In genomic region chr1:30764939-30765582, GRCh38 we compare ENCODE assay signal across 19 cellular contexts. TPM values are rescaled to one million over a fixed set of nuclear protein-coding genes. Genes with fewer than 3 reads are reported as not detected.
A peak's percentile ranks its signal among the peaks of the same experiment; 100 is the strongest.
DNase-seq lines count a peak whose midpoint lies in the region; ATAC-seq, FAIRE-seq and TF ChIP-seq lines count a peak whose summit lies in the region.
"Had no signal": no experiment of that assay in that cellular context is flagged by ENCODE, and none has a peak within 500 bp of the region (broad histone marks: within the 10 kb centered on the region; RNA-seq: fewer than 3 reads in every experiment).

No MANE protein-coding gene starts in this region.

- H2BK15ac ChIP-seq in neuronal stem cell (ENCODE audit: low read length) = no peak overlapping the region

- H3K9me3 Mint-ChIP-seq in MCF 10A (ENCODE audit: unreplicated experiment) = no peaks in the 10 kb centered on the region
- H3K9me3 Mint-ChIP-seq: CD4-positive, alpha-beta memory T cell; HFFc6; nephron progenitor cell had no signal

- CTCF ChIA-PET in MCF 10A (lab: Yijun Ruan, JAX) = interaction anchor here (1.7 kb wide), 1 partner anchor 11 kb away, joined by 3 read pairs; no protein-coding TSS in a partner anchor

- H3K4ac ChIP-seq in neuronal stem cell (ENCODE audit: low read length) = no peak overlapping the region

- H3K36me3 ChIP-seq in neuronal stem cell (replicated peaks in 1 of 2; ENCODE audit: control insufficient read depth in 2 of 2, insufficient read depth in 2 of 2, low read length in 2 of 2) = no peaks in the 10 kb centered on the region
- H3K36me3 ChIP-seq: left ventricle myocardium inferior, sigmoid colon, SJCRH30, thyroid gland had no signal

- H2AFZ ChIP-seq in neuronal stem cell (ENCODE audit: low read length) = no peak overlapping the region

- no peak overlapping the region for H3K14ac ChIP-seq in neuronal stem cell (ENCODE audit: low read length)

- ATAC-seq in GM18505 (IDR thresholded peaks at IDR 0.05; ENCODE audit: unreplicated experiment) (peak; percentile 45), GM21423 (IDR thresholded peaks at IDR 0.05; ENCODE audit: unreplicated experiment) (peak; percentile 38), HG03432 (IDR thresholded peaks at IDR 0.05; ENCODE audit: unreplicated experiment) (peak; percentile 47), HG03159 (IDR thresholded peaks at IDR 0.05; ENCODE audit: unreplicated experiment) (no peak)

- H3K4me3 Mint-ChIP-seq in MCF 10A (ENCODE audit: unreplicated experiment) = no peak overlapping the region
- H3K4me3 Mint-ChIP-seq: HFFc6, nephron progenitor cell had no signal

- peaks cover 11% of the 10 kb centered on the region for H3K4me1 Mint-ChIP-seq in MCF 10A (ENCODE audit: insufficient read depth, unreplicated experiment)

- FAIRE-seq in frontal cortex (lab: Jason Lieb, UNC) = no peak

- H3K23ac ChIP-seq in neuronal stem cell (ENCODE audit: low read depth, low read length, poor library complexity) = no peak overlapping the region

- no peak for TF ChIP-seq POLR2A in GM18505 (IDR thresholded peaks at IDR 0.05; ENCODE audit: borderline replicate concordance, extremely low read depth, insufficient read depth, insufficient read length)

- H3K27me3 ChIP-seq in neuronal stem cell (ENCODE audit: control insufficient read depth in 3 of 3, insufficient read depth in 3 of 3, low read depth in 1 of 3, low read length in 3 of 3) = peaks cover 0 to under 1% (median 0%) of the 10 kb centered on the region in 3 experiments
- H3K27me3 ChIP-seq: sigmoid colon, SJCRH30, thyroid gland had no signal

- H3K4me2 ChIP-seq in neuronal stem cell (ENCODE audit: insufficient read depth, low read length, poor library complexity, severe bottlenecking) = no peak overlapping the region

- H3K27ac ChIP-seq in neuronal stem cell (replicated peaks; ENCODE audit: low read length) = no peak overlapping the region
- H3K27ac ChIP-seq: left ventricle myocardium inferior, thyroid gland had no signal

- peaks cover 9 to 18% of the 10 kb centered on the region in 2 donors for H3K4me1 ChIP-seq in neuronal stem cell (ENCODE audit: control insufficient read depth in 2 of 2, insufficient read depth in 1 of 2, low read depth in 1 of 2, low read length in 2 of 2)
- H3K4me1 ChIP-seq: thyroid gland had no signal

- no peak overlapping the region for H2BK120ac ChIP-seq in neuronal stem cell (ENCODE audit: low read depth, low read length)

- H4K91ac ChIP-seq in neuronal stem cell (ENCODE audit: low read depth, low read length, poor library complexity) = no peak overlapping the region

- POLR2A ChIA-PET in MCF 10A (lab: Yijun Ruan, JAX) = interaction anchor here (0.7 kb wide), 1 partner anchor 199 kb away, joined by 3 read pairs; no protein-coding TSS in a partner anchor

- no peak overlapping the region for H2BK12ac ChIP-seq in neuronal stem cell (ENCODE audit: low read length)

- peak overlapping the region; percentile 33 for H3K18ac ChIP-seq in neuronal stem cell (ENCODE audit: low read length)

- no peaks in the 10 kb centered on the region for H3K79me1 ChIP-seq in neuronal stem cell (ENCODE audit: low read depth, low read length)

- no peak overlapping the region for H2BK5ac ChIP-seq in neuronal stem cell (ENCODE audit: low read length)

- H3K27ac Mint-ChIP-seq in MCF 10A (ENCODE audit: low read depth, unreplicated experiment) = no peak overlapping the region
- H3K27ac Mint-ChIP-seq: HFFc6, nephron progenitor cell had no signal

- peaks cover 17% of the 10 kb centered on the region for H3K36me3 Mint-ChIP-seq in MCF 10A (ENCODE audit: insufficient read depth, unreplicated experiment)
- H3K36me3 Mint-ChIP-seq: CD4-positive, alpha-beta memory T cell had no signal

- H4K8ac ChIP-seq in neuronal stem cell (ENCODE audit: low read depth, low read length) = no peak overlapping the region

- no peak overlapping the region for H3K9ac ChIP-seq in neuronal stem cell (ENCODE audit: low read depth, low read length, poor library complexity)

- WGBS in neuronal stem cell (ENCODE audit: extremely low coverage in 2 of 2, insufficient read length in 2 of 2, insufficient replicate concordance in 1 of 2), 2 donors = no CpG with 5 or more reads among the region's 18 CpGs

- H2AK5ac ChIP-seq in neuronal stem cell (ENCODE audit: low read depth, low read length) = peak overlapping the region; percentile 21

- no peak overlapping the region for H3K4me3 ChIP-seq in neuronal stem cell (ENCODE audit: low read length in 2 of 2)
- H3K4me3 ChIP-seq: left ventricle myocardium inferior, sigmoid colon, SJCRH30, thyroid gland had no signal

- intact Hi-C loops in MCF 10A (cut with micrococcal nuclease) = no loop called here

- no peak for TF ChIP-seq CTCF in MCF 10A (IDR thresholded peaks at IDR 0.05; ENCODE audit: unreplicated experiment)

- no peaks in the 10 kb centered on the region for H3K27me3 Mint-ChIP-seq in MCF 10A (ENCODE audit: insufficient read depth, unreplicated experiment)
- H3K27me3 Mint-ChIP-seq: CD4-positive, alpha-beta memory T cell had no signal

- H3K9me3 ChIP-seq in neuronal stem cell (replicated peaks in 1 of 2; ENCODE audit: control insufficient read depth in 2 of 2, insufficient read depth in 1 of 2, low read depth in 1 of 2, low read length in 2 of 2) = peaks cover 0 to 3% of the 10 kb centered on the region in 2 donors
- H3K9me3 ChIP-seq: left ventricle myocardium inferior, sigmoid colon, SJCRH30, thyroid gland had no signal

- no peak for DNase-seq in neuronal stem cell (ENCODE audit: low spot score)
- no peak for DNase-seq in stimulated activated CD4-positive, alpha-beta T cell treated with anti-CD3 and anti-CD28 coated beads, Interleukin-12 subunit alpha, Interleukin-12 subunit beta, amount 100 ng/mL, for 4 hours
- DNase-seq in MCF 10A (ENCODE audit: unreplicated experiment) = no peak
- no peak for DNase-seq in frontal cortex (ENCODE audit: low spot score in 2 of 2)
- DNase-seq: activated CD4-positive, CD25-positive, alpha-beta regulatory T cell; caudate nucleus; HFFc6; left ventricle myocardium inferior; NCI-H146; NCI-H69; nephron progenitor cell; sigmoid colon; SJCRH30; thyroid gland had no signal

- BruUV-seq in MCF 10A (replicated peaks; lab: Mats Ljungman, UMichigan) = no TSS peak

RNA-seq across cellular contexts. Expression of gene LAPTM5, which starts 7.5 kb away (rescaled TPM):
- 0.15 TPM for polyA plus RNA-seq in neuronal stem cell (2013, experiment 1 of 2)
- polyA plus RNA-seq in neuronal stem cell (2013, experiment 2 of 2) = 0.10 TPM
- total RNA-seq in MCF 10A (2022) (15.9 and 21.6 TPM in 2 replicates), frontal cortex (3.7 TPM)

RNA-seq across cellular contexts. Expression of gene MATN1, which starts 41.7 kb away (rescaled TPM):
- 0.04 TPM for polyA plus RNA-seq in neuronal stem cell (2013, experiment 1 of 2)
- 0.01 TPM for polyA plus RNA-seq in neuronal stem cell (2013, experiment 2 of 2)
- total RNA-seq in MCF 10A (2022) = 0.32 and 0.47 TPM in 2 replicates
- 0.41 TPM for total RNA-seq in frontal cortex
- total RNA-seq: left ventricle myocardium inferior had no signal
